In the genomic region with DNA sequence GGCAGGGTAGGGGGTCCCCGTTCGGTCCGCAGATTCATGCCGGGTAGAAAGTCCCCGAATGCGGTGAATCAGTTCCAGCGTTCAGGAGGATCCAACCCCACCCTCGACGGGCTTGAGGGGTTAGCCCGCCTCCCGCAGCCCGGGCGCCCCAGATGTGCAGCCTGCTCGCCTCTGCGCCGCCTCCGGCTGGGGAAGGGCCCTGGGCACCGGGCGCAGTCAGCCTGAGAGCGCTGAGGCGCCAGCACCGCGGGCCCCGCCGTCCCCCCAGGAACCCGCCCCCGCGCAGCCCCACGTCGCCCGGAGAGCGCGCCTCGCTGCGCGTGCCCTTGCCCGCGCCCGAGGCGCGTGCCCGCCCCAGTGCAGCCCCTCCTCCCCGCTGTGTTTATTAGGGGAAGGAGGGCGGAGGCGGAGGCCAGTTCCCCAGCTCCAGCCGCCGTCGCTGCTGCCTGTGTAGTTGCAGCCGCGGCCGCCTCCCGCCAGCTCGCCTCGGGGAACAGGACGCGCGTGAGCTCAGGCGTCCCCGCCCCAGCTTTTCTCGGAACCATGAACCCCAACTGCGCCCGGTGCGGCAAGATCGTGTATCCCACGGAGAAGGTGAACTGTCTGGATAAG, we compare ENCODE assay signal across 1 cellular context.
TF ChIP-seq lines count a peak whose summit lies in the region.

LASP1 (plus strand) TSS at position 412 of the 612 bp plus-strand sequence; CDS start at position 544, 132 bp downstream.

TF ChIP-seq in HepG2, 621 proteins besides CTCF, POLR2A, EP300 and RAD21 (continued from another document and continues in another):
- TF ChIP-seq ZBTB20 (CRISPR knock-in tag; IDR thresholded peaks at IDR 0.05; ENCODE audit: borderline replicate concordance, low read depth) (0 out of 2 replicates have a peak, but pooled peaks have one; percentile 32), CBX1 (IDR thresholded peaks at IDR 0.05; ENCODE audit: low read depth) (peak; percentile 92), ZNF503 (CRISPR knock-in tag; IDR thresholded peaks at IDR 0.05) (peak; percentile 23; the same call in 1 of the 2 replicates), SRSF9 (IDR thresholded peaks at IDR 0.05; ENCODE audit: borderline replicate concordance, insufficient read depth, low read depth, low read length, poor library complexity, severe bottlenecking) (no peak), CREB1 (IDR thresholded peaks at IDR 0.05) (no peak), CREB1 (CRISPR knock-in tag; IDR thresholded peaks at IDR 0.05) (no peak), ZFX (CRISPR knock-in tag; IDR thresholded peaks at IDR 0.05; ENCODE audit: low read depth) (peak; percentile 81), FOXP1 (IDR thresholded peaks at IDR 0.05) (no peak), FOXP1 (CRISPR knock-in tag; IDR thresholded peaks at IDR 0.05) (peak; percentile 32; the same call in 1 of the 2 replicates), PHF5A (CRISPR knock-in tag; IDR thresholded peaks at IDR 0.05; ENCODE audit: low read depth, unreplicated experiment) (no peak), ZEB1 (IDR thresholded peaks at IDR 0.05; ENCODE audit: insufficient replicate concordance, low read depth) (peak; percentile 39), MTF1 (CRISPR knock-in tag; IDR thresholded peaks at IDR 0.05) (no peak), ZNF547 (CRISPR knock-in tag; IDR thresholded peaks at IDR 0.05) (0 out of 2 replicates have a peak, but pooled peaks have one; percentile 17), ZSCAN12 (CRISPR knock-in tag; IDR thresholded peaks at IDR 0.05) (no peak), ZNF33A (CRISPR knock-in tag; IDR thresholded peaks at IDR 0.05; ENCODE audit: borderline replicate concordance) (no peak), PHF21A (CRISPR knock-in tag; IDR thresholded peaks at IDR 0.05) (peak; percentile 24; the same call in 1 of the 2 replicates), SALL1 (CRISPR knock-in tag; IDR thresholded peaks at IDR 0.05) (peak; percentile 81), ZBTB7B (CRISPR knock-in tag; IDR thresholded peaks at IDR 0.05) (peak; percentile 80; the same call in 1 of the 2 replicates), ZBTB7A (CRISPR knock-in tag; IDR thresholded peaks at IDR 0.05) (peak; percentile 52; the same call in 1 of the 2 replicates), NFE2 (CRISPR knock-in tag; IDR thresholded peaks at IDR 0.05) (no peak), SSRP1 (CRISPR knock-in tag; IDR thresholded peaks at IDR 0.05) (no peak), PCBP1 (IDR thresholded peaks at IDR 0.05; ENCODE audit: borderline replicate concordance, low read depth, low read length) (0 out of 2 replicates have a peak, but pooled peaks have one; percentile 4), ZMAT3 (CRISPR knock-in tag; conservative IDR thresholded peaks at IDR 0.05) (peak; percentile 81; the same call in 1 of the 2 replicates), ZNF350 (CRISPR knock-in tag; IDR thresholded peaks at IDR 0.05; ENCODE audit: borderline replicate concordance, low read depth) (no peak; the same call in none of the 2 replicates), RXRA (CRISPR knock-in tag; IDR thresholded peaks at IDR 0.05) (peak; percentile 41), LBX2 (CRISPR knock-in tag; IDR thresholded peaks at IDR 0.05; ENCODE audit: borderline replicate concordance) (peak; percentile 72; the same call in 1 of the 2 replicates), ZNF451 (CRISPR knock-in tag; IDR thresholded peaks at IDR 0.05) (peak; percentile 84), KDM5A (IDR thresholded peaks at IDR 0.05; ENCODE audit: borderline replicate concordance, low read length) (peak; percentile 85), PHB2 (IDR thresholded peaks at IDR 0.05; ENCODE audit: partially characterized antibody) (no peak), ASH2L (IDR thresholded peaks at IDR 0.05; ENCODE audit: insufficient read length, low read depth, low read length) (peak; percentile 76), FOXC1 (CRISPR knock-in tag; IDR thresholded peaks at IDR 0.05; ENCODE audit: borderline replicate concordance) (peak; percentile 17; the same call in 1 of the 2 replicates), ZNF770 (CRISPR knock-in tag; IDR thresholded peaks at IDR 0.05) (peak; percentile 88), POLR2AphosphoS2 (IDR thresholded peaks at IDR 0.05; ENCODE audit: low read depth, low read length) (0 out of 2 replicates have a peak, but pooled peaks have one; percentile 62), TCF12 (IDR thresholded peaks at IDR 0.05) (no peak), TCF12 (CRISPR knock-in tag; IDR thresholded peaks at IDR 0.05) (peak; percentile 97), MAFF (IDR thresholded peaks at IDR 0.05; ENCODE audit: low read depth, low read length) (no peak), RBFOX2 (IDR thresholded peaks at IDR 0.05; ENCODE audit: low read depth, low read length) (peak; percentile 99), BORCS8-MEF2B (CRISPR knock-in tag; IDR thresholded peaks at IDR 0.05) (peak; percentile 87; the same call in 1 of the 2 replicates), MIER3 (CRISPR knock-in tag; IDR thresholded peaks at IDR 0.05; ENCODE audit: borderline replicate concordance) (peak; percentile 24; the same call in 1 of the 2 replicates), FOXK1 (CRISPR knock-in tag; IDR thresholded peaks at IDR 0.05; ENCODE audit: borderline replicate concordance, low read depth) (peak; percentile 66; the same call in 1 of the 2 replicates), ZSCAN5A (CRISPR knock-in tag; IDR thresholded peaks at IDR 0.05; ENCODE audit: borderline replicate concordance) (no peak; the same call in 1 of the 2 replicates), NR2F2 (IDR thresholded peaks at IDR 0.05; ENCODE audit: borderline replicate concordance, low read depth) (peak; percentile 32; the same call in 1 of the 2 replicates)
- TF ChIP-seq, protein P1, sequence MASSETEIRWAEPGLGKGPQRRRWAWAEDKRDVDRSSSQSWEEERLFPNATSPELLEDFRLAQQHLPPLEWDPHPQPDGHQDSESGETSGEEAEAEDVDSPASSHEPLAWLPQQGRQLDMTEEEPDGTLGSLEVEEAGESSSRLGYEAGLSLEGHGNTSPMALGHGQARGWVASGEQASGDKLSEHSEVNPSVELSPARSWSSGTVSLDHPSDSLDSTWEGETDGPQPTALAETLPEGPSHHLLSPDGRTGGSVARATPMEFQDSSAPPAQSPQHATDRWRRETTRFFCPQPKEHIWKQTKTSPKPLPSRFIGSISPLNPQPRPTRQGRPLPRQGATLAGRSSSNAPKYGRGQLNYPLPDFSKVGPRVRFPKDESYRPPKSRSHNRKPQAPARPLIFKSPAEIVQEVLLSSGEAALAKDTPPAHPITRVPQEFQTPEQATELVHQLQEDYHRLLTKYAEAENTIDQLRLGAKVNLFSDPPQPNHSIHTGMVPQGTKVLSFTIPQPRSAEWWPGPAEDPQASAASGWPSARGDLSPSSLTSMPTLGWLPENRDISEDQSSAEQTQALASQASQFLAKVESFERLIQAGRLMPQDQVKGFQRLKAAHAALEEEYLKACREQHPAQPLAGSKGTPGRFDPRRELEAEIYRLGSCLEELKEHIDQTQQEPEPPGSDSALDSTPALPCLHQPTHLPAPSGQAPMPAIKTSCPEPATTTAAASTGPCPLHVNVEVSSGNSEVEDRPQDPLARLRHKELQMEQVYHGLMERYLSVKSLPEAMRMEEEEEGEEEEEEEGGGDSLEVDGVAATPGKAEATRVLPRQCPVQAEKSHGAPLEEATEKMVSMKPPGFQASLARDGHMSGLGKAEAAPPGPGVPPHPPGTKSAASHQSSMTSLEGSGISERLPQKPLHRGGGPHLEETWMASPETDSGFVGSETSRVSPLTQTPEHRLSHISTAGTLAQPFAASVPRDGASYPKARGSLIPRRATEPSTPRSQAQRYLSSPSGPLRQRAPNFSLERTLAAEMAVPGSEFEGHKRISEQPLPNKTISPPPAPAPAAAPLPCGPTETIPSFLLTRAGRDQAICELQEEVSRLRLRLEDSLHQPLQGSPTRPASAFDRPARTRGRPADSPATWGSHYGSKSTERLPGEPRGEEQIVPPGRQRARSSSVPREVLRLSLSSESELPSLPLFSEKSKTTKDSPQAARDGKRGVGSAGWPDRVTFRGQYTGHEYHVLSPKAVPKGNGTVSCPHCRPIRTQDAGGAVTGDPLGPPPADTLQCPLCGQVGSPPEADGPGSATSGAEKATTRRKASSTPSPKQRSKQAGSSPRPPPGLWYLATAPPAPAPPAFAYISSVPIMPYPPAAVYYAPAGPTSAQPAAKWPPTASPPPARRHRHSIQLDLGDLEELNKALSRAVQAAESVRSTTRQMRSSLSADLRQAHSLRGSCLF (CRISPR knock-in tag; IDR thresholded peaks at IDR 0.05; ENCODE audit: borderline replicate concordance), result no peak
- TF ChIP-seq, protein P2, sequence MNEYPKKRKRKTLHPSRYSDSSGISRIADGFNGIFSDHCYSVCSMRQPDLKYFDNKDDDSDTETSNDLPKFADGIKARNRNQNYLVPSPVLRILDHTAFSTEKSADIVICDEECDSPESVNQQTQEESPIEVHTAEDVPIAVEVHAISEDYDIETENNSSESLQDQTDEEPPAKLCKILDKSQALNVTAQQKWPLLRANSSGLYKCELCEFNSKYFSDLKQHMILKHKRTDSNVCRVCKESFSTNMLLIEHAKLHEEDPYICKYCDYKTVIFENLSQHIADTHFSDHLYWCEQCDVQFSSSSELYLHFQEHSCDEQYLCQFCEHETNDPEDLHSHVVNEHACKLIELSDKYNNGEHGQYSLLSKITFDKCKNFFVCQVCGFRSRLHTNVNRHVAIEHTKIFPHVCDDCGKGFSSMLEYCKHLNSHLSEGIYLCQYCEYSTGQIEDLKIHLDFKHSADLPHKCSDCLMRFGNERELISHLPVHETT (CRISPR knock-in tag; conservative IDR thresholded peaks at IDR 0.05), result 0 out of 2 replicates have a peak, but pooled peaks have one; percentile 6
- TF ChIP-seq, protein P3, sequence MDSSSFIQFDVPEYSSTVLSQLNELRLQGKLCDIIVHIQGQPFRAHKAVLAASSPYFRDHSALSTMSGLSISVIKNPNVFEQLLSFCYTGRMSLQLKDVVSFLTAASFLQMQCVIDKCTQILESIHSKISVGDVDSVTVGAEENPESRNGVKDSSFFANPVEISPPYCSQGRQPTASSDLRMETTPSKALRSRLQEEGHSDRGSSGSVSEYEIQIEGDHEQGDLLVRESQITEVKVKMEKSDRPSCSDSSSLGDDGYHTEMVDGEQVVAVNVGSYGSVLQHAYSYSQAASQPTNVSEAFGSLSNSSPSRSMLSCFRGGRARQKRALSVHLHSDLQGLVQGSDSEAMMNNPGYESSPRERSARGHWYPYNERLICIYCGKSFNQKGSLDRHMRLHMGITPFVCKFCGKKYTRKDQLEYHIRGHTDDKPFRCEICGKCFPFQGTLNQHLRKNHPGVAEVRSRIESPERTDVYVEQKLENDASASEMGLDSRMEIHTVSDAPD (CRISPR knock-in tag; IDR thresholded peaks at IDR 0.05), result peak; percentile 21; the same call in 1 of the 2 replicates
- TF ChIP-seq, protein P4, sequence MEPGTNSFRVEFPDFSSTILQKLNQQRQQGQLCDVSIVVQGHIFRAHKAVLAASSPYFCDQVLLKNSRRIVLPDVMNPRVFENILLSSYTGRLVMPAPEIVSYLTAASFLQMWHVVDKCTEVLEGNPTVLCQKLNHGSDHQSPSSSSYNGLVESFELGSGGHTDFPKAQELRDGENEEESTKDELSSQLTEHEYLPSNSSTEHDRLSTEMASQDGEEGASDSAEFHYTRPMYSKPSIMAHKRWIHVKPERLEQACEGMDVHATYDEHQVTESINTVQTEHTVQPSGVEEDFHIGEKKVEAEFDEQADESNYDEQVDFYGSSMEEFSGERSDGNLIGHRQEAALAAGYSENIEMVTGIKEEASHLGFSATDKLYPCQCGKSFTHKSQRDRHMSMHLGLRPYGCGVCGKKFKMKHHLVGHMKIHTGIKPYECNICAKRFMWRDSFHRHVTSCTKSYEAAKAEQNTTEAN (CRISPR knock-in tag; conservative IDR thresholded peaks at IDR 0.05), result no peak
